In genomic region chr17:13024526-13025263, GRCh38 we compare ENCODE assay signal across 8 cellular contexts. TPM values are rescaled to one million over a fixed set of nuclear protein-coding genes. Genes with fewer than 3 reads are reported as not detected.
DNase-seq lines count a peak whose midpoint lies in the region; ATAC-seq and TF ChIP-seq lines count a peak whose summit lies in the region.

No MANE protein-coding gene starts in this region.

- no peaks in the 10 kb centered on the region for H3K9me3 ChIP-seq in lower lobe of right lung

- intact Hi-C loops in lower lobe of right lung (cut with DNase I) = no loop called here

- TF ChIP-seq CTCF in GM13976 (IDR thresholded peaks at IDR 0.05; ENCODE audit: borderline replicate concordance, control extremely low read depth, extremely low read depth, insufficient read depth, missing control alignments) (peak; percentile 95), lower lobe of right lung (IDR thresholded peaks at IDR 0.05) (peak; percentile 95)

- no peaks in the 10 kb centered on the region for H3K27me3 ChIP-seq in lower lobe of right lung (ENCODE audit: low read depth)

- in situ Hi-C loops in GM13976 (cut with MboI; ENCODE audit: low sequenced_read_pairs, unreplicated experiment) = loop anchor here (25.0 kb wide), 2 partner anchors 587 to 1037 kb away; partner anchors contain the start of gene ZNF18

- H3K4me3 ChIP-seq in lower lobe of right lung = peak overlapping the region; percentile 38

- H3K27ac ChIP-seq in cingulate gyrus (ENCODE audit: low read depth, low read length) (peak overlapping the region; percentile 19), lower lobe of right lung (no peak overlapping the region)

- H3K4me1 ChIP-seq in lower lobe of right lung = peaks cover 7% of the 10 kb centered on the region

- DNase-seq in 8988T = peak; percentile 39
- DNase-seq in GM13976 (ENCODE audit: low spot score) = peak; percentile 72
- DNase-seq in NCI-H146 (lab: John Stamatoyannopoulos, UW) = peak; percentile 65
- DNase-seq in activated CD4-positive, alpha-beta T cell treated with anti-CD3 and anti-CD28 coated beads for 4 hours = peak; percentile 51 to 58
- peak; percentile 77 for DNase-seq in lower lobe of right lung
- DNase-seq in stimulated activated CD8-positive, alpha-beta memory T cell treated with anti-CD3 and anti-CD28 coated beads, Interleukin-12 subunit alpha, Interleukin-12 subunit beta, amount 100 ng/mL, for 4 hours (ENCODE audit: low read depth) = peak; percentile 40

- no peaks in the 10 kb centered on the region for H3K36me3 ChIP-seq in lower lobe of right lung

- ATAC-seq in HG02852 (IDR thresholded peaks at IDR 0.05; ENCODE audit: unreplicated experiment) = peak; percentile 81
- peak; percentile 94 to 95 for ATAC-seq in lower lobe of right lung

RNA-seq across cellular contexts. Expression of gene ELAC2, which starts 6.9 kb away (rescaled TPM):
- 41.0 TPM for total RNA-seq in lower lobe of right lung
